Comparison of ENCODE assay signal across 9 cellular contexts in genomic region chr10:11822809-11823121, GRCh38. TPM values are rescaled to one million over a fixed set of nuclear protein-coding genes. Genes with fewer than 3 reads are reported as not detected.
DNase-seq lines count a peak whose midpoint lies in the region; ATAC-seq and TF ChIP-seq lines count a peak whose summit lies in the region.
"Had no signal": no experiment of that assay in that cellular context is flagged by ENCODE, and none has a peak within 500 bp of the region (broad histone marks: within the 10 kb centered on the region; RNA-seq: fewer than 3 reads in every experiment).

No MANE protein-coding gene starts in this region.

- H3K9me2 ChIP-seq in Karpas-422 (replicated peaks; ENCODE audit: insufficient read depth, low read length): no peaks in the 10 kb centered on the region

- H4K20me1 ChIP-seq in Karpas-422 (ENCODE audit: insufficient read depth, low read depth, low read length): no peaks in the 10 kb centered on the region

- H3K4me1 ChIP-seq in heart right ventricle (peaks cover 0 to 10% (median 4%) of the 10 kb centered on the region in 9 donors), mucosa of stomach (ENCODE audit: control insufficient read depth, insufficient read depth, low read length) (peaks cover 5% of the 10 kb centered on the region), vagina (peaks cover 23% of the 10 kb centered on the region), Karpas-422 (ENCODE audit: low read length) (no peaks in the 10 kb centered on the region)

- TF ChIP-seq POLR2A in vagina (IDR thresholded peaks at IDR 0.05): no peak

- H3K4me3 ChIP-seq in heart right ventricle (peak overlapping the region; percentile 47 to 73 (median 68)), choroid plexus epithelial cell (ENCODE audit: low read depth, low read length) (peak overlapping the region; percentile 82), mucosa of stomach (ENCODE audit: low read length) (no peak overlapping the region), vagina (peak overlapping the region; percentile 50 to 63), Karpas-422 (ENCODE audit: low read length) (no peak overlapping the region)

- no peaks in the 10 kb centered on the region for H3K9me3 ChIP-seq in heart right ventricle
- no peaks in the 10 kb centered on the region for H3K9me3 ChIP-seq in mucosa of stomach (ENCODE audit: control insufficient read depth, low read length)
- H3K9me3 ChIP-seq in vagina: no peaks in the 10 kb centered on the region
- no peaks in the 10 kb centered on the region for H3K9me3 ChIP-seq in Karpas-422 (ENCODE audit: low read length)

- intact Hi-C loops in heart right ventricle (cut with DNase I): no loop called here
- intact Hi-C loops in Right ventricle myocardium inferior (cut with DNase I): no loop called here
- intact Hi-C loops in vagina (cut with DNase I): loop anchor here (5.0 kb wide), 1 partner anchor 970 kb away; no protein-coding TSS in a partner anchor

- H3K27me3 ChIP-seq in heart right ventricle (peaks cover 0 to 47% (median 11%) of the 10 kb centered on the region in 7 donors), mucosa of stomach (ENCODE audit: control insufficient read depth, insufficient read depth, low read length) (no peaks in the 10 kb centered on the region), vagina (no peaks in the 10 kb centered on the region), Karpas-422 (ENCODE audit: low read length) (no peaks in the 10 kb centered on the region)

- WGBS in heart right ventricle, 2 donors: 63 to 79% methylated on average over 7 to 8 of the region's 8 CpGs

- H3K36me3 ChIP-seq in heart right ventricle (no peaks in the 10 kb centered on the region), mucosa of stomach (ENCODE audit: control insufficient read depth, insufficient read depth, low read length) (no peaks in the 10 kb centered on the region), vagina (no peaks in the 10 kb centered on the region), Karpas-422 (ENCODE audit: insufficient read depth, low read length) (no peaks in the 10 kb centered on the region)

- ATAC-seq in heart right ventricle: no peak
- ATAC-seq in Right ventricle myocardium inferior: no peak

- H3K9ac ChIP-seq in mucosa of stomach (ENCODE audit: low read length) (peak overlapping the region; percentile 82), Karpas-422 (ENCODE audit: low read length) (no peak overlapping the region)

- H2AFZ ChIP-seq in Karpas-422 (ENCODE audit: low read length): no peak overlapping the region

- H3K79me2 ChIP-seq in Karpas-422 (ENCODE audit: low read length): no peaks in the 10 kb centered on the region

- DNase-seq in heart right ventricle: no peak
- no peak for DNase-seq in Right ventricle myocardium inferior (ENCODE audit: missing footprints)
- DNase-seq in choroid plexus epithelial cell (ENCODE audit: low read depth): no peak
- no peak for DNase-seq in vagina (ENCODE audit: extremely low spot score in 2 of 2)
- DNase-seq in Karpas-422: no peak
- DNase-seq in caudate nucleus (lab: John Stamatoyannopoulos, UW): no peak
- no peak for DNase-seq in dermis blood vessel endothelial cell
- DNase-seq: AML-193 had no signal

- H3K27ac ChIP-seq in heart right ventricle: peak overlapping the region in 1 of 10 donors; percentile 65
- H3K27ac ChIP-seq in vagina: no peak overlapping the region
- H3K27ac ChIP-seq in Karpas-422 (ENCODE audit: low read length): no peak overlapping the region
- no peak overlapping the region for H3K27ac ChIP-seq in caudate nucleus (ENCODE audit: low read depth, low read length)

- TF ChIP-seq CTCF in heart right ventricle (IDR thresholded peaks at IDR 0.05) (no peak), choroid plexus epithelial cell (conservative IDR thresholded peaks at IDR 0.05; ENCODE audit: low read depth, low read length) (no peak), vagina (IDR thresholded peaks at IDR 0.05) (no peak)

- no peak overlapping the region for H3K4me2 ChIP-seq in Karpas-422 (ENCODE audit: low read depth, low read length, poor library complexity, severe bottlenecking)

RNA-seq across cellular contexts. Expression of gene PROSER2, which starts 0.4 kb away (rescaled TPM):
- 1 to 10 TPM in 2 of 10 donors, under 1 TPM in 8; 0.34 to 1.6 (median 0.76) TPM for total RNA-seq in heart right ventricle
- polyA plus RNA-seq in heart right ventricle: under 1 TPM; 0.51 to 0.80 TPM
- total RNA-seq in Right ventricle myocardium inferior: 1.2 TPM
- total RNA-seq in vagina: 8.1 TPM
- total RNA-seq in Karpas-422 (2014; rRNA removed; shearing (Covaris generic); ENCODE audit: low replicate concordance): not detected in 2 replicates
- total RNA-seq in dermis blood vessel endothelial cell: 7.5 and 11.2 TPM in 2 replicates

Comparison
In these comparisons a context has a peak if more than half of its experiments do, and no peak if none do; other contexts are left out.
1. H3K4me3 ChIP-seq: peak in heart right ventricle (10 of 10), choroid plexus epithelial cell (single experiment) and vagina (2 of 2); none in mucosa of stomach (single experiment) and Karpas-422 (single experiment).